Comparison of ENCODE assay signal across 1 cellular context in the genomic region with DNA sequence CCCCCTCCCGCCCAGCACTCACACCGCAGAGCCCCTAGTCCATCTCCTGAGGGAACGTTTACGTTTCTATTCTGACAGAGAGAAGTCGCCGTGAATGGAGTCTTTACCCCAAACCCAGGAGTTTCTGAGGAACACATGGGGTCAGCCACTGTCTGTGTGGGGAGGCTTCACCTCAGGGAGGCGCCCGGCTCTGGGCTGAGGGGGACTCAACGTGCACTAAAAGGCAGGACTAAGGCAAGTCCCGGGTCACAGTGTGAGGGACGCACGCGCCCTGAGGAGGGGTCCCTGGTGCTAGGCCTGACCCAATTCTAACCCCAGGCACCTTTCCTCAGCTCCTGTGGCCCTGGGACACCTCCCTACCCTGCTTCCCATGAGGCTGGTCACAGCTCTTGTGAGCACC.
TF ChIP-seq lines count a peak whose summit lies in the region.

No MANE protein-coding gene starts in this region.

TF ChIP-seq in K562, 482 proteins besides CTCF, POLR2A, EP300 and RAD21 (continued from another document):
- TF ChIP-seq, protein P1, sequence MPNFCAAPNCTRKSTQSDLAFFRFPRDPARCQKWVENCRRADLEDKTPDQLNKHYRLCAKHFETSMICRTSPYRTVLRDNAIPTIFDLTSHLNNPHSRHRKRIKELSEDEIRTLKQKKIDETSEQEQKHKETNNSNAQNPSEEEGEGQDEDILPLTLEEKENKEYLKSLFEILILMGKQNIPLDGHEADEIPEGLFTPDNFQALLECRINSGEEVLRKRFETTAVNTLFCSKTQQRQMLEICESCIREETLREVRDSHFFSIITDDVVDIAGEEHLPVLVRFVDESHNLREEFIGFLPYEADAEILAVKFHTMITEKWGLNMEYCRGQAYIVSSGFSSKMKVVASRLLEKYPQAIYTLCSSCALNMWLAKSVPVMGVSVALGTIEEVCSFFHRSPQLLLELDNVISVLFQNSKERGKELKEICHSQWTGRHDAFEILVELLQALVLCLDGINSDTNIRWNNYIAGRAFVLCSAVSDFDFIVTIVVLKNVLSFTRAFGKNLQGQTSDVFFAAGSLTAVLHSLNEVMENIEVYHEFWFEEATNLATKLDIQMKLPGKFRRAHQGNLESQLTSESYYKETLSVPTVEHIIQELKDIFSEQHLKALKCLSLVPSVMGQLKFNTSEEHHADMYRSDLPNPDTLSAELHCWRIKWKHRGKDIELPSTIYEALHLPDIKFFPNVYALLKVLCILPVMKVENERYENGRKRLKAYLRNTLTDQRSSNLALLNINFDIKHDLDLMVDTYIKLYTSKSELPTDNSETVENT (CRISPR knock-in tag; IDR thresholded peaks at IDR 0.05), result no peak
TF ChIP-seq in K562: peak in this region for 1.
